Comparison of ENCODE assay signal across 28 cellular contexts in genomic region chr22:49693848-49694247, GRCh38.
"Had no signal": no experiment of that assay in that cellular context is flagged by ENCODE, and none has a peak within 500 bp of the region (broad histone marks: within the 10 kb centered on the region; RNA-seq: fewer than 3 reads in every experiment).

No MANE protein-coding gene starts in this region.

- H3K4me2 ChIP-seq: SK-N-SH had no signal

- H3K27me3 ChIP-seq: ascending aorta, cardiac muscle cell, MG63 had no signal

- H3K27ac ChIP-seq: ascending aorta, cardiac muscle cell, SJSA1 had no signal

- H3K9me3 ChIP-seq: SJSA1, SK-N-SH had no signal

- H3K9ac ChIP-seq: SK-N-SH had no signal

- H3K36me3 ChIP-seq: ascending aorta, cardiac muscle cell, MG63, SJSA1 had no signal

- FAIRE-seq: TTC549 had no signal

- DNase-seq: activated CD4-positive, alpha-beta T cell treated with anti-CD3 and anti-CD28 coated beads, Interleukin-2, amount 10 ng/mL, durations not matched to agents 24 days and 14 days; activated CD4-positive, alpha-beta T cell treated with anti-CD3 and anti-CD28 coated beads, Interleukin-2, amount 50 U/mL, for 4 hours; activated CD8-positive, alpha-beta memory T cell treated with anti-CD3 and anti-CD28 coated beads, Interleukin-2, amount 50 U/mL, for 4 hours; activated CD8-positive, alpha-beta T cell treated with anti-CD3 and anti-CD28 coated beads for 36 hours; activated naive CD4-positive, alpha-beta T cell; activated naive CD8-positive, alpha-beta T cell treated with anti-CD3 and anti-CD28 coated beads, Interleukin-2, amount 10 ng/mL, durations not matched to agents 7 days and 5 days; activated T-cell treated with anti-CD3 and anti-CD28 coated beads for 4 hours; activated T-cell treated with anti-CD3 and anti-CD28 coated beads, Interleukin-2, amount 50 U/mL, for 4 hours; amygdala; Kasumi-1; KG1; NCI-H1048; NCI-H1105 treated with DMSO at 0.1 percent for 48 hours; NCI-H1436; NCI-H1694; NCI-H1930; NCI-H2081 treated with DMSO at 0.1 percent for 48 hours; NCI-H226; NCI-H446 treated with DMSO at 0.1 percent for 48 hours; NCI-H524; SHP77 treated with DMSO at 0.1 percent for 48 hours; SK-N-SH had no signal

- ATAC-seq: activated T-cell treated with anti-CD3 and anti-CD28 coated beads, Interleukin-2, amount 50 U/mL, for 4 hours; Panc1 had no signal

- H3K4me1 ChIP-seq: ascending aorta had no signal

- H3K4me3 ChIP-seq: ascending aorta, cardiac muscle cell, MG63, SJSA1 had no signal
